19 cellular contexts compared by ENCODE assay signal in the genomic region with DNA sequence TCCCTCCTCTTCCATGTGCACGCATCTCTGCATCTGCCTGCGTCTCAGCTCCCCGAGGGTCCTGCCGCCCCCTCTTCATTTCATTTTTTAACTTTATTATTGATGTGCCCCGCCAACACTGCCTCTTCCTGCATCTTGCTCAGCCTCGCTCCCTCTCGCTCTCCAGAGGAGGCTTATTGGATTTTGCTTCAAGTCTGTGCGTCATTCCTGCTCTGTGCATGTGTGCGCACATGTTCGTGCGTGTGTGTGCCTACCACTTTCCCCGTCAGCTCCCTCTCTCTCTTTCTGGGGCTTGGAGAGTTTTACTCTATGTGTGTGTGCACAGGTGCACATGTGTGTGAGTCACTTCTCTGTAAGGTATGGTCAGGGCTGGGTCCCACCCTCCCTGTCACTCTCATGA.
"Had no signal": no experiment of that assay in that cellular context is flagged by ENCODE, and none has a peak within 500 bp of the region (broad histone marks: within the 10 kb centered on the region; RNA-seq: fewer than 3 reads in every experiment).

No MANE protein-coding gene starts in this region.

- ATAC-seq: effector memory CD8-positive, alpha-beta T cell; left lobe of liver; mucosa of descending colon; right cardiac atrium; stimulated activated memory B cell treated with anti-CD40 and anti-IgM and Interleukin-4, amounts not matched to agents 10 μg/mL and 1 μg/mL and 100 μg/mL, for 72 hours; stimulated activated naive CD8-positive, alpha-beta T cell treated with anti-CD3 and anti-CD28 coated beads, Interleukin-15, Interleukin-2, amounts not matched to agents 100 U/mL and 50 U/mL, for 24 hours had no signal

- H3K9me3 ChIP-seq: mucosa of descending colon, prostate gland, sigmoid colon, testis had no signal

- H3K36me3 ChIP-seq: esophagus squamous epithelium, neural progenitor cell, prostate gland, sigmoid colon, tibial artery had no signal

- DNase-seq: effector memory CD8-positive, alpha-beta T cell; erythroblast; esophagus squamous epithelium; mesenchymal stem cell; mucosa of descending colon; naive B cell; right cardiac atrium; sigmoid colon; stimulated activated CD4-positive, alpha-beta T cell treated with anti-CD3 and anti-CD28 coated beads, Interleukin-2, amount 100 ng/mL, for 24 hours; stimulated activated CD4-positive, alpha-beta T cell treated with anti-CD3 and anti-CD28 coated beads, Interleukin-4, amount 100 ng/mL, for 4 hours; stimulated activated naive CD8-positive, alpha-beta T cell treated with anti-CD3 and anti-CD28 coated beads, Interleukin-15, Interleukin-2, amounts not matched to agents 100 U/mL and 50 U/mL, for 24 hours; substantia nigra; testis; tibial artery had no signal

- H3K4me1 ChIP-seq: esophagus squamous epithelium, neural progenitor cell, prostate gland, sigmoid colon, testis, tibial artery had no signal

- H3K27ac ChIP-seq: coronary artery, esophagus squamous epithelium, neural progenitor cell, prostate gland, sigmoid colon, testis, tibial artery had no signal

- H3K4me3 ChIP-seq: coronary artery, esophagus squamous epithelium, mucosa of descending colon, neural progenitor cell, prostate gland, sigmoid colon, testis, tibial artery had no signal

- H3K27me3 ChIP-seq: neural progenitor cell, sigmoid colon, testis, tibial artery had no signal
